ENCODE assay signal across 8 cellular contexts in genomic region chr3:43691120-43692002, GRCh38. TPM values are rescaled to one million over a fixed set of nuclear protein-coding genes. Genes with fewer than 3 reads are reported as not detected.
DNase-seq lines count a peak whose midpoint lies in the region; TF ChIP-seq lines count a peak whose summit lies in the region.

No MANE protein-coding gene starts in this region.

- H3K4me1 ChIP-seq in ES-I3 (ENCODE audit: insufficient read depth, low read length) = peaks cover 28% of the 10 kb centered on the region

- peak; percentile 16 for DNase-seq in H4 (ENCODE audit: low spot score)
- DNase-seq in M059J (ENCODE audit: low read depth) = peak; percentile 54
- peak; percentile 73 for DNase-seq in cerebellum (ENCODE audit: low spot score)
- peak; percentile 25 for DNase-seq in stimulated activated CD4-positive, alpha-beta T cell treated with anti-CD3 and anti-CD28 coated beads, Interleukin-1b, Interleukin-23, amount 100 ng/mL, for 48 hours
- no peak for DNase-seq in GOT3 (lab: John Stamatoyannopoulos, UW)

- H3K27me3 ChIP-seq in layer of hippocampus (ENCODE audit: control insufficient read depth, insufficient read depth, low read length) = no peaks in the 10 kb centered on the region

- no peaks in the 10 kb centered on the region; the same call in 1 of the 2 replicates for H3K36me3 ChIP-seq in ES-I3 (ENCODE audit: insufficient read depth, low read length)

- peak overlapping the region; percentile 85 for H3K27ac ChIP-seq in layer of hippocampus (ENCODE audit: low read depth, low read length)

- peak overlapping the region; percentile 84 for H3K4me3 ChIP-seq in WI38 (ENCODE audit: low read depth, low read length)

- H3K9ac ChIP-seq in ES-I3 (ENCODE audit: low read depth, low read length) = peak overlapping the region; percentile 67

- TF ChIP-seq CTCF in WI38 (IDR thresholded peaks at IDR 0.05; ENCODE audit: low read depth, low read length) = no peak

- no peaks in the 10 kb centered on the region for H3K9me3 ChIP-seq in ES-I3 (ENCODE audit: control insufficient read depth, insufficient read depth, low read length)

RNA-seq across cellular contexts. Expression of gene ABHD5, which starts 0.6 kb away (rescaled TPM):
- 10.8 and 18.4 TPM in 2 replicates for total RNA-seq in H4 (2014; rRNA removed; shearing (Covaris generic))
- 22.2 and 27.7 TPM in 2 replicates for total RNA-seq in M059J (2014; rRNA removed; shearing (Covaris generic))
- 26.6 TPM for total RNA-seq in cerebellum
